ENCODE assay signal across 1 cellular context in genomic region chr9:36911037-36911436, GRCh38.
TF ChIP-seq lines count a peak whose summit lies in the region.

No MANE protein-coding gene starts in this region.

TF ChIP-seq in H1, 55 proteins besides CTCF, POLR2A, EP300 and RAD21:
- TF ChIP-seq BRCA1 (IDR thresholded peaks at IDR 0.05; ENCODE audit: low read depth, low read length) = no peak
